Comparison of ENCODE assay signal across 8 cellular contexts in genomic region chr15:75449585-75450306, GRCh38. TPM values are rescaled to one million over a fixed set of nuclear protein-coding genes. Genes with fewer than 3 reads are reported as not detected.
DNase-seq lines count a peak whose midpoint lies in the region; ATAC-seq, FAIRE-seq and TF ChIP-seq lines count a peak whose summit lies in the region.

No MANE protein-coding gene starts in this region.

- POLR2A ChIA-PET in activated naive CD8-positive, alpha-beta T cell treated with anti-CD3 and anti-CD28 coated beads, Interleukin-2, amount 10 ng/mL, durations not matched to agents 7 days and 5 days (lab: Charles Lee): interaction anchor here (2.0 to 7.5 kb wide), 5 partner anchors 81 to 198 kb away, joined by 10 to 168 read pairs (median 90); partner anchors contain the start of genes IMP3, MAN2C1, PTPN9 and SNUPN

- intact Hi-C loops in kidney (cut with DNase I): no loop called here

- H3K27ac ChIP-seq in kidney (ENCODE audit: low read depth in 2 of 2, low read length in 2 of 2): peak overlapping the region; percentile 84 to 91
- peak overlapping the region; percentile 97 for H3K27ac ChIP-seq in subcutaneous abdominal adipose tissue (ENCODE audit: low read depth, low read length)

- no peak for ATAC-seq in activated naive CD8-positive, alpha-beta T cell treated with anti-CD3 and anti-CD28 coated beads, Interleukin-2, amount 10 ng/mL, durations not matched to agents 7 days and 5 days (ENCODE audit: low read depth)
- ATAC-seq in GM18517 (IDR thresholded peaks at IDR 0.05; ENCODE audit: unreplicated experiment): no peak

- H3K36me3 Mint-ChIP-seq in T-helper 2 cell treated with Interferon-gamma antibody and Interleukin-4, amounts not matched to agents 5 μg/mL and 100 μg/mL, for 36 hours (ENCODE audit: low read depth): peaks cover 12% of the 10 kb centered on the region
- H3K36me3 Mint-ChIP-seq in activated naive CD8-positive, alpha-beta T cell treated with anti-CD3 and anti-CD28 coated beads, Interleukin-2, amount 10 ng/mL, durations not matched to agents 7 days and 5 days: peaks cover 6% of the 10 kb centered on the region

- in situ Hi-C loops in G401 (cut with HindIII; ENCODE audit: low sequenced_read_pairs): no loop called here

- peak overlapping the region; percentile 44 to 77 for H3K9ac ChIP-seq in kidney (ENCODE audit: low read length in 2 of 2)
- peak overlapping the region; percentile 48 to 92 (median 87) for H3K9ac ChIP-seq in subcutaneous abdominal adipose tissue (ENCODE audit: low read length in 5 of 5)

- no peaks in the 10 kb centered on the region for H3K27me3 Mint-ChIP-seq in T-helper 2 cell treated with Interferon-gamma antibody and Interleukin-4, amounts not matched to agents 5 μg/mL and 100 μg/mL, for 36 hours (ENCODE audit: low read depth)
- no peaks in the 10 kb centered on the region for H3K27me3 Mint-ChIP-seq in activated naive CD8-positive, alpha-beta T cell treated with anti-CD3 and anti-CD28 coated beads, Interleukin-2, amount 10 ng/mL, durations not matched to agents 7 days and 5 days

- no peak for TF ChIP-seq CTCF in kidney (IDR thresholded peaks at IDR 0.05; ENCODE audit: borderline replicate concordance, extremely low read depth, insufficient read depth)

- H3K36me3 ChIP-seq in kidney (ENCODE audit: control insufficient read depth in 1 of 2, insufficient read depth in 2 of 2, low read length in 2 of 2) (no peaks in the 10 kb centered on the region), subcutaneous abdominal adipose tissue (ENCODE audit: control insufficient read depth in 5 of 5, insufficient read depth in 5 of 5, low read length in 5 of 5) (peaks cover 0 to 7% (median 3%) of the 10 kb centered on the region in 5 donors)

- H3K27ac Mint-ChIP-seq in T-helper 2 cell treated with Interferon-gamma antibody and Interleukin-4, amounts not matched to agents 5 μg/mL and 100 μg/mL, for 36 hours: peak overlapping the region; percentile 84
- peak overlapping the region; percentile 79 for H3K27ac Mint-ChIP-seq in activated naive CD8-positive, alpha-beta T cell treated with anti-CD3 and anti-CD28 coated beads, Interleukin-2, amount 10 ng/mL, durations not matched to agents 7 days and 5 days

- peaks cover 35% of the 10 kb centered on the region for H3K4me1 Mint-ChIP-seq in T-helper 2 cell treated with Interferon-gamma antibody and Interleukin-4, amounts not matched to agents 5 μg/mL and 100 μg/mL, for 36 hours (ENCODE audit: low read depth)
- H3K4me1 Mint-ChIP-seq in activated naive CD8-positive, alpha-beta T cell treated with anti-CD3 and anti-CD28 coated beads, Interleukin-2, amount 10 ng/mL, durations not matched to agents 7 days and 5 days: peaks cover 31% of the 10 kb centered on the region

- H3K27me3 ChIP-seq in subcutaneous abdominal adipose tissue (ENCODE audit: control insufficient read depth in 5 of 5, insufficient read depth in 4 of 5, low read length in 5 of 5): no peaks in the 10 kb centered on the region

- peak overlapping the region; percentile 91 for H3K4me3 Mint-ChIP-seq in T-helper 2 cell treated with Interferon-gamma antibody and Interleukin-4, amounts not matched to agents 5 μg/mL and 100 μg/mL, for 36 hours
- peak overlapping the region; percentile 91 for H3K4me3 Mint-ChIP-seq in activated naive CD8-positive, alpha-beta T cell treated with anti-CD3 and anti-CD28 coated beads, Interleukin-2, amount 10 ng/mL, durations not matched to agents 7 days and 5 days

- H3K4me3 ChIP-seq in kidney (ENCODE audit: low read length in 2 of 2): peak overlapping the region; percentile 90 to 91
- H3K4me3 ChIP-seq in subcutaneous abdominal adipose tissue (ENCODE audit: low read depth in 1 of 5, low read length in 5 of 5): peak overlapping the region; percentile 78 to 97 (median 95)

- peaks cover 6 to 17% of the 10 kb centered on the region in 2 donors for H3K4me1 ChIP-seq in kidney (ENCODE audit: control insufficient read depth in 1 of 2, insufficient read depth in 1 of 2, low read depth in 1 of 2, low read length in 2 of 2)
- peaks cover 11 to 34% (median 30%) of the 10 kb centered on the region in 5 donors for H3K4me1 ChIP-seq in subcutaneous abdominal adipose tissue (ENCODE audit: control insufficient read depth in 5 of 5, insufficient read depth in 5 of 5, low read length in 5 of 5)

- DNase-seq in T-helper 2 cell treated with Interferon-gamma antibody and Interleukin-4, amounts not matched to agents 5 μg/mL and 100 μg/mL, for 36 hours (ENCODE audit: low spot score): no peak
- DNase-seq in T-helper 2 cell: no peak
- no peak for DNase-seq in activated naive CD8-positive, alpha-beta T cell treated with anti-CD3 and anti-CD28 coated beads, Interleukin-2, amount 10 ng/mL, durations not matched to agents 7 days and 5 days
- DNase-seq in kidney: peak; percentile 60
- no peak for DNase-seq in DMS153 treated with DMSO at 0.1 percent for 48 hours (lab: John Stamatoyannopoulos, UW; ENCODE audit: unreplicated experiment)
- no peak for DNase-seq in G401 (ENCODE audit: low spot score)

- H3K9me3 ChIP-seq in kidney (ENCODE audit: control insufficient read depth in 1 of 2, low read length in 2 of 2) (no peaks in the 10 kb centered on the region), subcutaneous abdominal adipose tissue (ENCODE audit: control insufficient read depth in 5 of 5, low read length in 5 of 5) (no peaks in the 10 kb centered on the region)

- no peaks in the 10 kb centered on the region for H3K9me3 Mint-ChIP-seq in T-helper 2 cell treated with Interferon-gamma antibody and Interleukin-4, amounts not matched to agents 5 μg/mL and 100 μg/mL, for 36 hours
- no peaks in the 10 kb centered on the region for H3K9me3 Mint-ChIP-seq in activated naive CD8-positive, alpha-beta T cell treated with anti-CD3 and anti-CD28 coated beads, Interleukin-2, amount 10 ng/mL, durations not matched to agents 7 days and 5 days

- FAIRE-seq in kidney (lab: Jason Lieb, UNC): no peak

RNA-seq across cellular contexts. Expression of gene SIN3A, which starts 1.7 kb away (rescaled TPM):
- total RNA-seq in activated naive CD8-positive, alpha-beta T cell treated with anti-CD3 and anti-CD28 coated beads, Interleukin-2, amount 10 ng/mL, durations not matched to agents 7 days and 5 days: 100 to 1,000 TPM; 113 to 119 TPM
- 74.3 TPM for total RNA-seq in kidney
- 9.2 TPM for polyA plus RNA-seq in kidney (ENCODE audit: insufficient read depth, low read depth, low replicate concordance)
- total RNA-seq in G401 (2014; rRNA removed; shearing (Covaris generic)): 23.3 and 44.2 TPM in 2 replicates
